In the genomic region with DNA sequence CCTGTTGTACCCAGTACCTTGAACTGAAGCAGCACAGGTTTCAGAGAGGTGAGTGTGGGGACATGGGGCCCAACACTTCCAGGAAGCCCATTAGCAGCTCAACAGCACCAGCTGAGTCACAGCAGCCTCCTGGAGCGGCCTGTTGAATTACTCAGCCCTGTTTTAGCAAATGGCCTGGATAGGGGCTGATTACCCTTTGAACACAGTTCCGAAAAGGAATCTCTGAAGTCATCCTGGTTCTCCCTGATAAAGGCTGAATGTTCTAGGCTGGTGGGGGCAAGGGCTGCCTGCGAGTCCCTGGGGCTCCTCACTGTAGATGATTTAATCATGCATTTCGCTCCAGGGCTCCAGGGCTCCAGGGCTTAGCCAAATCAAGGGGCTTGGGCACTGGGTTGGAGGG, we compare ENCODE assay signal across 19 cellular contexts.
DNase-seq lines count a peak whose midpoint lies in the region; ATAC-seq, FAIRE-seq and TF ChIP-seq lines count a peak whose summit lies in the region.
"Had no signal": no experiment of that assay in that cellular context is flagged by ENCODE, and none has a peak within 500 bp of the region (broad histone marks: within the 10 kb centered on the region; RNA-seq: fewer than 3 reads in every experiment).

No MANE protein-coding gene starts in this region.

- H3K4me1 ChIP-seq in heart right ventricle = peaks cover 0 to 11% (median 0%) of the 10 kb centered on the region in 9 donors
- H3K4me1 ChIP-seq: adrenal gland, transverse colon had no signal

- no peak overlapping the region for H3K4me3 ChIP-seq in heart right ventricle
- H3K4me3 ChIP-seq: adrenal gland, transverse colon had no signal

- DNase-seq in heart right ventricle = no peak
- DNase-seq in Right ventricle myocardium superior = no peak
- peak; percentile 34 for DNase-seq in RWPE1 (ENCODE audit: low spot score)
- peak; percentile 41 for DNase-seq in iPS DF 4.7 (ENCODE audit: extremely low read depth, low spot score)
- DNase-seq in substantia nigra (lab: John Stamatoyannopoulos, UW) = peak in 4 of 49 donors; percentile 16 to 68 (median 36)
- no peak for DNase-seq in frontal cortex (ENCODE audit: low spot score in 2 of 2)
- no peak for DNase-seq in NOMO-1 treated with DMSO at 0.1 percent for 48 hours (lab: John Stamatoyannopoulos, UW; ENCODE audit: unreplicated experiment)
- DNase-seq in effector memory CD8-positive, alpha-beta T cell = no peak
- DNase-seq: activated CD4-positive, alpha-beta T cell treated with anti-CD3 and anti-CD28 coated beads, Interleukin-2, amount 10 ng/mL, durations not matched to agents 24 days and 14 days; GDM1; NCI-H1092; stimulated activated CD4-positive, alpha-beta T cell treated with anti-CD3 and anti-CD28 coated beads, Interleukin-2, amount 100 ng/mL, for 48 hours; stimulated activated CD8-positive, alpha-beta memory T cell treated with anti-CD3 and anti-CD28 coated beads, Interleukin-4, amount 100 ng/mL, for 48 hours; T-helper 9 cell; transverse colon had no signal

- no peaks in the 10 kb centered on the region for H3K36me3 ChIP-seq in heart right ventricle
- H3K36me3 ChIP-seq: adrenal gland, transverse colon had no signal

- CTCF ChIA-PET in RWPE1 (lab: Yijun Ruan, JAX) = interaction anchor here (1.1 to 1.3 kb wide), 2 partner anchors 12 to 83 kb away, joined by 3 read pairs; no protein-coding TSS in a partner anchor

- peaks cover 0 to 2% of the 10 kb centered on the region in 2 donors for H3K9me3 Mint-ChIP-seq in effector memory CD8-positive, alpha-beta T cell
- H3K9me3 Mint-ChIP-seq: activated CD4-positive, alpha-beta T cell treated with anti-CD3 and anti-CD28 coated beads, Interleukin-2, amount 10 ng/mL, durations not matched to agents 24 days and 14 days had no signal

- WGBS in heart right ventricle, 2 donors = 59 to 72% methylated on average over 4 of the region's 4 CpGs

- peaks cover 0 to 9% (median 0%) of the 10 kb centered on the region in 7 donors for H3K27me3 ChIP-seq in heart right ventricle
- H3K27me3 ChIP-seq: adrenal gland, transverse colon had no signal

- POLR2A ChIA-PET in RWPE1 (lab: Yijun Ruan, JAX; ENCODE audit: low non-redundant PET) = no interaction called here

- H3K4me1 Mint-ChIP-seq in effector memory CD8-positive, alpha-beta T cell (ENCODE audit: low read depth in 2 of 2) = no peaks in the 10 kb centered on the region
- H3K4me1 Mint-ChIP-seq: activated CD4-positive, alpha-beta T cell treated with anti-CD3 and anti-CD28 coated beads, Interleukin-2, amount 10 ng/mL, durations not matched to agents 24 days and 14 days had no signal

- no peaks in the 10 kb centered on the region for H3K36me3 Mint-ChIP-seq in effector memory CD8-positive, alpha-beta T cell (ENCODE audit: insufficient read depth)

- H3K27ac ChIP-seq in heart right ventricle (no peak overlapping the region), RWPE1 (no peak overlapping the region), substantia nigra (ENCODE audit: low read depth, low read length, poor library complexity, severe bottlenecking) (peak overlapping the region; percentile 46)
- H3K27ac ChIP-seq: adrenal gland, transverse colon had no signal

- H3K9me3 ChIP-seq in heart right ventricle = no peaks in the 10 kb centered on the region
- H3K9me3 ChIP-seq: adrenal gland, transverse colon had no signal

- TF ChIP-seq CTCF in heart right ventricle (IDR thresholded peaks at IDR 0.05) (no peak), RWPE1 (conservative IDR thresholded peaks at IDR 0.05; ENCODE audit: low read depth) (no peak)

- ATAC-seq in heart right ventricle (peak in 5 of 8 donors; percentile 47 to 84 (median 62)), Right ventricle myocardium superior (ENCODE audit: poor library complexity) (no peak)
- no peak for ATAC-seq in effector memory CD8-positive, alpha-beta T cell (replicated peaks)
- ATAC-seq: sciatic nerve had no signal

- intact Hi-C loops in heart right ventricle (cut with DNase I) = no loop called here
- intact Hi-C loops in Right ventricle myocardium superior (cut with DNase I) = no loop called here

- no peak overlapping the region for H3K4me3 Mint-ChIP-seq in effector memory CD8-positive, alpha-beta T cell
- H3K4me3 Mint-ChIP-seq: activated CD4-positive, alpha-beta T cell treated with anti-CD3 and anti-CD28 coated beads, Interleukin-2, amount 10 ng/mL, durations not matched to agents 24 days and 14 days had no signal

- no peak overlapping the region for H3K27ac Mint-ChIP-seq in effector memory CD8-positive, alpha-beta T cell
- H3K27ac Mint-ChIP-seq: activated CD4-positive, alpha-beta T cell treated with anti-CD3 and anti-CD28 coated beads, Interleukin-2, amount 10 ng/mL, durations not matched to agents 24 days and 14 days had no signal

- no peak for FAIRE-seq in frontal cortex (lab: Jason Lieb, UNC)
- FAIRE-seq: endothelial cell of umbilical vein, HTR-8/SVneo had no signal

- H3K27me3 Mint-ChIP-seq in effector memory CD8-positive, alpha-beta T cell = peaks cover 13 to 42% of the 10 kb centered on the region in 2 donors

Comparison
In these comparisons a context has a peak if more than half of its experiments do, and no peak if none do; other contexts are left out.
1. ATAC-seq: peak in heart right ventricle (5 of 8); none in Right ventricle myocardium superior (single experiment) and effector memory CD8-positive, alpha-beta T cell (single experiment).
2. DNase-seq: peak in RWPE1 (single experiment) and iPS DF 4.7 (single experiment); none in heart right ventricle (0 of 2), Right ventricle myocardium superior (single experiment), frontal cortex (0 of 2), NOMO-1 treated with DMSO at 0.1 percent for 48 hours (single experiment) and effector memory CD8-positive, alpha-beta T cell (0 of 3).